ENCODE assay signal across 23 cellular contexts in the genomic region with DNA sequence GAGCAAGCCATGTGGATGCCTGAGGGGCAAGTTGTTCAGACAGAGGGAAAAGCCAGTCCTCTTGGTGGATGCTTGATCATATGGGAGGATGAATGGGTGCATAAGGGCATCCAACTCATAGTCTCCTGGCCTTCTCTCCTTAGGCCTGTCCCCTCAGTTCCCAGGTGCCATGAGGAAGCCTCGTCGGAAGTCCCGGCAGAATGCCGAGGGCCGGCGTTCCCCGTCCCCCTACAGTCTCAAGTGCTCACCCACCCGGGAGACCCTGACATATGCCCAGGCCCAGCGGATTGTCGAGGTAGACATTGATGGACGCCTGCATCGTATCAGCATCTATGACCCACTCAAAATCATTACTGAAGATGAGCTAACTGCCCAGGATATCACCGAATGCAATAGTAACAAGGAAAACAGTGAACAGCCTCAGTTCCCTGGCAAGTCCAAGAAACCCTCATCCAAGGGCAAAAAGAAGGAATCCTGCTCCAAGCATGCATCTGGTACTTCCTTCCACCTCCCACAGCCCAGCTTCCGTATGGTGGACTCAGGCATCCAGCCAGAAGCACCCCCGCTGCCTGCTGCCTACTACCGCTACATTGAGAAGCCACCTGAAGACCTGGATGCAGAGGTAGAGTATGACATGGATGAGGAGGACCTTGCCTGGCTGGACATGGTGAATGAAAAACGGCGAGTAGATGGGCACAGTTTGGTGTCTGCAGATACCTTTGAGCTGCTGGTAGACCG.
"Had no signal": no experiment of that assay in that cellular context is flagged by ENCODE, and none has a peak within 500 bp of the region (broad histone marks: within the 10 kb centered on the region; RNA-seq: fewer than 3 reads in every experiment).

No MANE protein-coding gene starts in this region.

- H3K27me3 ChIP-seq: colonic mucosa, right atrium auricular region, thyroid gland had no signal

- H3K9me3 ChIP-seq: colonic mucosa, mucosa of descending colon, prostate gland, right atrium auricular region, thyroid gland had no signal

- H3K27ac ChIP-seq: colonic mucosa, prostate gland, right atrium auricular region, thyroid gland had no signal

- H3K4me3 Mint-ChIP-seq: dendritic cell treated with granulocyte-macrophage colony-stimulating factor and Interleukin-4, amounts not matched to agents 40 ng/mL and 50 ng/mL, for 4 days; mesothelial cell of epicardium; natural killer cell treated with Interleukin-12 subunit alpha and Interleukin-12 subunit beta and Interleukin-15 and Interleukin-18, amount 100 ng/mL, for 72 hours had no signal

- H3K4me2 ChIP-seq: smooth muscle cell had no signal

- H3K27ac Mint-ChIP-seq: dendritic cell treated with granulocyte-macrophage colony-stimulating factor and Interleukin-4, amounts not matched to agents 40 ng/mL and 50 ng/mL, for 4 days; mesothelial cell of epicardium; natural killer cell treated with Interleukin-12 subunit alpha and Interleukin-12 subunit beta and Interleukin-15 and Interleukin-18, amount 100 ng/mL, for 72 hours; stimulated activated naive CD8-positive, alpha-beta T cell treated with anti-CD3 and anti-CD28 coated beads, Interleukin-15, amount 100 ng/mL, for 72 hours; type B pancreatic cell had no signal

- DNase-seq: colonic mucosa; effector CD8-positive, alpha-beta T cell; erythroblast; mesenchymal stem cell; mucosa of descending colon; naive B cell; nucleus accumbens; stimulated activated CD4-positive, alpha-beta T cell treated with anti-CD3 and anti-CD28 coated beads, Interleukin-12 subunit alpha, Interleukin-12 subunit beta, amount 100 ng/mL, for 4 hours; stimulated activated CD4-positive, alpha-beta T cell treated with anti-CD3 and anti-CD28 coated beads, Interleukin-1b, Interleukin-23, amount 100 ng/mL, for 48 hours; stimulated activated CD4-positive, alpha-beta T cell treated with anti-CD3 and anti-CD28 coated beads, Interleukin-4, amount 100 ng/mL, for 1 hour; stimulated activated CD8-positive, alpha-beta memory T cell treated with anti-CD3 and anti-CD28 coated beads, Interleukin-4, amount 100 ng/mL, for 48 hours; stimulated activated naive CD4-positive, alpha-beta T cell; stimulated activated naive CD8-positive, alpha-beta T cell treated with anti-CD3 and anti-CD28 coated beads, Interleukin-15, amount 100 ng/mL, for 72 hours; thyroid gland had no signal

- H3K27me3 Mint-ChIP-seq: dendritic cell treated with granulocyte-macrophage colony-stimulating factor and Interleukin-4, amounts not matched to agents 40 ng/mL and 50 ng/mL, for 4 days; naive B cell; natural killer cell treated with Interleukin-12 subunit alpha and Interleukin-12 subunit beta and Interleukin-15 and Interleukin-18, amount 100 ng/mL, for 72 hours; stimulated activated naive CD8-positive, alpha-beta T cell treated with anti-CD3 and anti-CD28 coated beads, Interleukin-15, amount 100 ng/mL, for 72 hours; type B pancreatic cell had no signal

- H3K4me3 ChIP-seq: colonic mucosa, lung, mucosa of descending colon, prostate gland, right atrium auricular region, smooth muscle cell, thyroid gland had no signal

- ATAC-seq: mucosa of descending colon; natural killer cell treated with Interleukin-12 subunit alpha and Interleukin-12 subunit beta and Interleukin-15 and Interleukin-18, amount 100 ng/mL, for 72 hours; sciatic nerve; stimulated activated naive CD8-positive, alpha-beta T cell treated with anti-CD3 and anti-CD28 coated beads, Interleukin-15, amount 100 ng/mL, for 72 hours had no signal

- H3K9me3 Mint-ChIP-seq: naive B cell; natural killer cell treated with Interleukin-12 subunit alpha and Interleukin-12 subunit beta and Interleukin-15 and Interleukin-18, amount 100 ng/mL, for 72 hours; type B pancreatic cell had no signal
